Comparison of ENCODE assay signal across 8 cellular contexts in the genomic region with DNA sequence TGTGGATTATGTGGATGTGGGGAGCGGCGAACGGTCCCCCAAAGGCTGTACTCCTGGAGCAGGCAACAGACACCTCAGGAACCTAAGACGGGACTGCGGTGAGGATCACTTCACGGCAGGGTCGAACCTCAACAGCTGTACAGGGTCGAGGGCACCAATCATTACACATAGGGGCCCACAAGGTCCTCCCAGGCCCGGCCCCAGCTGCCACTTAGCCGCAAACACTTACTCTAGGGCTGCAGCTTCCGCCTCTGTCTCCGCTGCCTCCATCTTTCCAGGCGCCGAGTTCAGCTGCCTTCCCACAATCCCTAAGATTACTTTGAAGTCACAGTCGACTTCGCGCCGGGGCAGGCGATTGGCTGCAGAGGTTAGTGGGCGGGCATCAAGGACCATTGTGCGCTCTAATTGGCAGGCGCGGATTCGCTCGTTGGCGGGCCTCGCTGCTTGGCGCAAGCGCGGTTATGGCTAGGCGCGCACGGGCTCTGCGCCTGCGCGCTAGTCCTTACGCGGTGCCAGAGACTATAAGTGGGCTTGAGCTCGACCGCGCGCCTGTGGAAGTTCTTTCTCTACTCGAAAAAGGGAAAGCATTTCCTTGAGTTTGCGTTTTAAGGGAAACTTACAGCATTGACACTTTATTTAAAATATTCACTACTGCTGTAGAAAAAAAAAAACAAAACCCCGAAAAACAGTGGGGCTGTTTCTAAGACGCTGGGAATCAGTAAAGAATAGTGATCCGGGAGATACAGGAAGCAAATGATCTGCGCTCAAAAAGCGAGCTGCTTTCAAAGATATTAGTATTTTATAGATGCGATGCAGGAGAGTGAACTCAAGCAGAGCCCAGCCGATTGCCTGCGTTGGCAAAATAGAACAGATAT. TPM values are rescaled to one million over a fixed set of nuclear protein-coding genes. Genes with fewer than 3 reads are reported as not detected.
A peak's percentile ranks its signal among the peaks of the same experiment; 100 is the strongest.
DNase-seq lines count a peak whose midpoint lies in the region; ATAC-seq and TF ChIP-seq lines count a peak whose summit lies in the region.

A gene with protein sequence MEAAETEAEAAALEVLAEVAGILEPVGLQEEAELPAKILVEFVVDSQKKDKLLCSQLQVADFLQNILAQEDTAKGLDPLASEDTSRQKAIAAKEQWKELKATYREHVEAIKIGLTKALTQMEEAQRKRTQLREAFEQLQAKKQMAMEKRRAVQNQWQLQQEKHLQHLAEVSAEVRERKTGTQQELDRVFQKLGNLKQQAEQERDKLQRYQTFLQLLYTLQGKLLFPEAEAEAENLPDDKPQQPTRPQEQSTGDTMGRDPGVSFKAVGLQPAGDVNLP (minus strand): TSS at position 293 of the 875 bp plus-strand sequence. CDS start 23 bp downstream, at position 270.

- H3K4me3 ChIP-seq in BLaER1 (peak within 1 kb of the TSS; percentile 81), colonic mucosa (peak within 1 kb of the TSS; percentile 80)

- DNase-seq in NCI-H524 treated with DMSO at 0.1 percent for 48 hours (lab: John Stamatoyannopoulos, UW) (peak; percentile 43), colonic mucosa (peak; percentile 96), kidney tubule cell (ENCODE audit: low spot score) (peak; percentile 97)
- DNase-seq in activated CD4-positive, alpha-beta T cell treated with anti-CD3 and anti-CD28 coated beads for 4 hours = peak; percentile 88 to 91
- DNase-seq in stimulated activated CD4-positive, alpha-beta T cell treated with anti-CD3 and anti-CD28 coated beads, Interleukin-1b, Interleukin-23, amount 100 ng/mL, for 24 hours (ENCODE audit: low read depth in 4 of 4, low spot score in 1 of 4) = peak; percentile 76 to 88 (median 83)

- H3K36me3 ChIP-seq in BLaER1 = peaks cover 30% of the 10 kb centered on the region
- H3K36me3 ChIP-seq in colonic mucosa = no peaks in the 10 kb centered on the region

- H3K4me1 ChIP-seq in BLaER1 = peaks cover 38% of the 10 kb centered on the region
- H3K4me1 ChIP-seq in colonic mucosa = peaks cover 3% of the 10 kb centered on the region

- H3K27me3 ChIP-seq in BLaER1 (no peaks in the 10 kb centered on the region), colonic mucosa (no peaks in the 10 kb centered on the region)

- no peaks in the 10 kb centered on the region for H3K9me3 ChIP-seq in BLaER1
- no peaks in the 10 kb centered on the region for H3K9me3 ChIP-seq in colonic mucosa

- intact Hi-C loops in colonic mucosa (cut with DNase I) = no loop called here

- H3K27ac ChIP-seq in BLaER1 (peak within 1 kb of the TSS; percentile 89), colonic mucosa (peak within 1 kb of the TSS; percentile 38)

- ATAC-seq in GM19324 (IDR thresholded peaks at IDR 0.05; ENCODE audit: low FRiP score, unreplicated experiment) (peak; percentile 100), HG03460 (IDR thresholded peaks at IDR 0.05; ENCODE audit: unreplicated experiment) (peak; percentile 99)

- H4K20me1 ChIP-seq in BLaER1 = no peaks in the 10 kb centered on the region

- H3K9ac ChIP-seq in BLaER1 (peak within 1 kb of the TSS; percentile 92), colonic mucosa (ENCODE audit: low read depth in 2 of 2, low read length in 2 of 2) (peak within 1 kb of the TSS; percentile 56 to 68)

- no peak for TF ChIP-seq CTCF in colonic mucosa (IDR thresholded peaks at IDR 0.05)

- H3K4me2 ChIP-seq in BLaER1 = peak within 1 kb of the TSS; percentile 94

RNA-seq across cellular contexts. Expression of the gene that starts here (rescaled TPM):
- 10 to 100 TPM; 25.5 to 91.1 TPM for total RNA-seq in colonic mucosa

Comparison
In these comparisons a context has a peak if more than half of its experiments do, and no peak if none do; other contexts are left out.
1. Peak in every context shown above with its lines: DNase-seq, ATAC-seq, H3K4me3 ChIP-seq and H3K27ac ChIP-seq.
2. DNase-seq: peak in every context shown above with its lines; median percentile 97 in kidney tubule cell; 96 in colonic mucosa; 90 in activated CD4-positive, alpha-beta T cell treated with anti-CD3 and anti-CD28 coated beads for 4 hours; 83 in stimulated activated CD4-positive, alpha-beta T cell treated with anti-CD3 and anti-CD28 coated beads, Interleukin-1b, Interleukin-23, amount 100 ng/mL, for 24 hours; 43 in NCI-H524 treated with DMSO at 0.1 percent for 48 hours.